16 cellular contexts compared by ENCODE assay signal in genomic region chrX:129845616-129846190, GRCh38.
"Had no signal": no experiment of that assay in that cellular context is flagged by ENCODE, and none has a peak within 500 bp of the region (broad histone marks: within the 10 kb centered on the region; RNA-seq: fewer than 3 reads in every experiment).

No MANE protein-coding gene starts in this region.

- H3K4me1 ChIP-seq: gastrocnemius medialis, thyroid gland had no signal

- FAIRE-seq: islet of Langerhans had no signal

- DNase-seq: activated CD4-positive, alpha-beta T cell treated with anti-CD3 and anti-CD28 coated beads, Interleukin-2, amount 50 U/mL, for 4 hours; activated CD4-positive, CD25-positive, alpha-beta regulatory T cell treated with anti-CD3 and anti-CD28 coated beads, Interleukin-2, amount 50 U/mL, for 72 hours; activated effector memory CD4-positive, alpha-beta T cell treated with anti-CD3 and anti-CD28 coated beads, Interleukin-2, amount 50 U/mL, for 16 hours; activated naive CD8-positive, alpha-beta T cell treated with anti-CD3 and anti-CD28 coated beads for 36 hours; activated T-cell treated with anti-CD3 and anti-CD28 coated beads, Interleukin-2, amount 50 U/mL, for 1 hour; anterior cingulate cortex; gastrocnemius medialis; heart right ventricle; mesenchymal stem cell; nephron progenitor cell; ovary; stimulated activated CD4-positive, alpha-beta T cell treated with anti-CD3 and anti-CD28 coated beads, Interleukin-15, amount 100 ng/mL, for 24 hours; stimulated activated CD4-positive, alpha-beta T cell treated with anti-CD3 and anti-CD28 coated beads, Interleukin-4, amount 100 ng/mL, for 4 hours; thyroid gland had no signal

- H3K27me3 ChIP-seq: gastrocnemius medialis, ovary, thyroid gland had no signal

- H3K27ac ChIP-seq: gastrocnemius medialis, heart right ventricle, ovary, thyroid gland had no signal

- ATAC-seq: gastrocnemius medialis, heart right ventricle, left lobe of liver had no signal

- H3K36me3 ChIP-seq: gastrocnemius medialis, ovary, thyroid gland had no signal

- H3K4me3 ChIP-seq: gastrocnemius medialis, heart right ventricle, ovary, thyroid gland had no signal

- H3K9me3 ChIP-seq: gastrocnemius medialis, heart right ventricle, ovary, thyroid gland had no signal
